20 cellular contexts compared by ENCODE assay signal in the genomic region with DNA sequence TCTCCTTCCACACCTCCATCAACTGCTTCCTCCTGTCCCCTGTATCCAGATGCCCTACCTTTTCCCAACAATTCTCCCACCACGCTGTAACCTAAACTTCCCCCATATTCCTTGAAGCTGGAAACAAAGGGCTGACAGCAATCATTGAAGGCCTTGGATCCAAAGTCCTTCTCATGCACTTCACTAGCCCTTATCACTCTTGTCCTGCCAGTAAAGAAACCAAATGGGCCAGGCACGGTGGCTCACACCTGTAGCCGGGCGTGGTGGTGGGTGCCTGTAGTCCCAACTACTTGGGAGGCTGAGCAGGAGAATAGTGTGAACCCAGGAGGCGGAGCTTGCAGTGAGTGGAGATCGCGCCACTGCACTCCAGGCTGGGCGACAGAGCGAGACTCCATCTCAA. TPM values are rescaled to one million over a fixed set of nuclear protein-coding genes. Genes with fewer than 3 reads are reported as not detected.
A peak's percentile ranks its signal among the peaks of the same experiment; 100 is the strongest.
DNase-seq lines count a peak whose midpoint lies in the region; ATAC-seq, FAIRE-seq and TF ChIP-seq lines count a peak whose summit lies in the region.
"Had no signal": no experiment of that assay in that cellular context is flagged by ENCODE, and none has a peak within 500 bp of the region (broad histone marks: within the 10 kb centered on the region; RNA-seq: fewer than 3 reads in every experiment).

No MANE protein-coding gene starts in this region.

- H3K9me3 Mint-ChIP-seq in osteocyte (ENCODE audit: unreplicated experiment): no peaks in the 10 kb centered on the region

- H3K4ac ChIP-seq in H1 (replicated peaks; ENCODE audit: insufficient read length, low read depth, low read length): no peak overlapping the region

- no peak overlapping the region for H3K18ac ChIP-seq in H1 (ENCODE audit: extremely low read depth, low read length)

- DNase-seq in H1 (ENCODE audit: low read depth in 1 of 2, low spot score in 2 of 2) (no peak), left lobe of liver (ENCODE audit: low spot score) (peak; percentile 24), osteocyte (ENCODE audit: extremely low spot score, unreplicated experiment) (peak; percentile 59), GM12891 (ENCODE audit: insufficient read length, low spot score) (no peak)
- no peak for DNase-seq in NK-92 treated with Interleukin-12 subunit alpha and Interleukin-12 subunit beta, amount 100 ng/mL, for 24 hours (lab: John Stamatoyannopoulos, UW)
- DNase-seq: AML-193; Caco-2; Calu3; CD4-positive, alpha-beta T cell; DMS79 treated with DMSO at 0.1 percent for 48 hours; GF-D8 had no signal

- 0 out of 2 replicates have a peak overlapping the region, but pooled peaks have one; percentile 81 for H2BK15ac ChIP-seq in H1 (ENCODE audit: low read length)

- H3K14ac ChIP-seq in H1 (ENCODE audit: insufficient read length): no peak overlapping the region

- H2AFZ ChIP-seq in H1 (ENCODE audit: low read length): no peak overlapping the region

- H2AK5ac ChIP-seq in H1 (ENCODE audit: low read depth, low read length): no peak overlapping the region

- no peak overlapping the region for H3K56ac ChIP-seq in H1 (replicated peaks; ENCODE audit: insufficient read length, low read depth, low read length)

- CTCF ChIA-PET in H1 (lab: Charles Lee; ENCODE audit: partially characterized antibody): no interaction called here

- H3K23me2 ChIP-seq in H1 (ENCODE audit: low read depth, low read length): no peaks in the 10 kb centered on the region

- H3K27me3 Mint-ChIP-seq in osteocyte (ENCODE audit: unreplicated experiment): peaks cover 10% of the 10 kb centered on the region

- no peak overlapping the region for H2BK20ac ChIP-seq in H1 (ENCODE audit: low read length)

- H3K36me3 ChIP-seq in H1 (ENCODE audit: control insufficient read depth in 2 of 4, insufficient read depth in 4 of 4, low read length in 3 of 4): no peaks in the 10 kb centered on the region
- H3K36me3 ChIP-seq: BLaER1 treated with 17β-estradiol and CSF1 and Interleukin-3, amounts not matched to agents 10 nM and 100 nM had no signal

- H3K4me1 Mint-ChIP-seq in osteocyte (ENCODE audit: unreplicated experiment): no peaks in the 10 kb centered on the region
- H3K4me1 Mint-ChIP-seq: B cell had no signal

- H3K9ac ChIP-seq in H1 (replicated peaks in 1 of 4; ENCODE audit: extremely low read depth in 1 of 4, low read depth in 3 of 4, low read length in 3 of 4): no peak overlapping the region
- H3K9ac ChIP-seq: BLaER1 treated with 17β-estradiol and CSF1 and Interleukin-3, amounts not matched to agents 10 nM and 100 nM had no signal

- H3K27me3 ChIP-seq in H1 (replicated peaks in 1 of 4; ENCODE audit: control insufficient read depth in 3 of 4, extremely low read depth in 1 of 4, insufficient read depth in 3 of 4, low read length in 3 of 4): no peaks in the 10 kb centered on the region; a peak in 1 of 7 replicates
- H3K27me3 ChIP-seq: BLaER1 treated with 17β-estradiol and CSF1 and Interleukin-3, amounts not matched to agents 10 nM and 100 nM had no signal

- no peaks in the 10 kb centered on the region for H3K4me1 ChIP-seq in H1 (replicated peaks in 1 of 4; ENCODE audit: control insufficient read depth in 3 of 4, insufficient read depth in 4 of 4, low read length in 3 of 4)
- H3K4me1 ChIP-seq: A549; BLaER1 treated with 17β-estradiol and CSF1 and Interleukin-3, amounts not matched to agents 10 nM and 100 nM; Caco-2 had no signal

- FAIRE-seq in H1 (lab: Jason Lieb, UNC) (no peak), GM12891 (lab: Jason Lieb, UNC) (no peak)
- FAIRE-seq: A549, G401.6, GM12892, GM18507 had no signal

- H2BK12ac ChIP-seq in H1 (ENCODE audit: low read depth, low read length): no peak overlapping the region

- H3K79me1 ChIP-seq in H1 (ENCODE audit: low read depth, low read length): no peaks in the 10 kb centered on the region

- ATAC-seq in left lobe of liver: no peak
- ATAC-seq: A549; CD8-positive, alpha-beta T cell had no signal

- H3K4me3 ChIP-seq in H1 (ENCODE audit: extremely low read depth in 1 of 4, insufficient read depth in 2 of 4, low read depth in 3 of 4, low read length in 4 of 4): no peak overlapping the region
- H3K4me3 ChIP-seq: A549; BLaER1 treated with 17β-estradiol and CSF1 and Interleukin-3, amounts not matched to agents 10 nM and 100 nM had no signal

- TF ChIP-seq EP300 in H1 (IDR thresholded peaks at IDR 0.05; ENCODE audit: borderline replicate concordance in 1 of 2, low read depth in 2 of 2, low read length in 2 of 2): no peak

- H2BK120ac ChIP-seq in H1 (replicated peaks; ENCODE audit: low read depth, low read length): no peak overlapping the region

- no peak overlapping the region for H4K8ac ChIP-seq in H1 (ENCODE audit: extremely low read depth, insufficient read depth, low read length)

- no peaks in the 10 kb centered on the region for H3K79me2 ChIP-seq in H1 (ENCODE audit: control insufficient read depth in 1 of 2, insufficient read depth in 2 of 2, low read length in 2 of 2)

- TF ChIP-seq RAD21 in H1 (IDR thresholded peaks at IDR 0.05 in 1 of 2, conservative IDR thresholded peaks at IDR 0.05 in 1 of 2; ENCODE audit: low read depth in 2 of 2, low read length in 2 of 2): no peak

- H3K27ac Mint-ChIP-seq in osteocyte (ENCODE audit: unreplicated experiment): no peak overlapping the region
- H3K27ac Mint-ChIP-seq: B cell; CD4-positive, alpha-beta T cell; CD8-positive, alpha-beta T cell had no signal

- no peak overlapping the region for H3K4me3 Mint-ChIP-seq in osteocyte (ENCODE audit: unreplicated experiment)
- H3K4me3 Mint-ChIP-seq: B cell; CD4-positive, alpha-beta T cell; CD8-positive, alpha-beta T cell had no signal

- WGBS in H1 (ENCODE audit: extremely low coverage in 1 of 2, insufficient coverage in 1 of 2, insufficient read length in 1 of 2, insufficient replicate concordance in 2 of 2, low coverage in 1 of 2, low lambda C conversion rate in 2 of 2, missing lambda C conversion rate in 1 of 2), 2 experiments: 94% methylated on average over 9 of the region's 9 CpGs; no CpG with 5 or more reads in 1 of the 2 experiments

- TF ChIP-seq CTCF in H1 (IDR thresholded peaks at IDR 0.05; ENCODE audit: control extremely low read depth in 1 of 3, insufficient read depth in 1 of 3, low read depth in 1 of 3, low read length in 3 of 3): no peak
- no peak for TF ChIP-seq CTCF in osteocyte (IDR thresholded peaks at IDR 0.05)

- no peak overlapping the region for H4K91ac ChIP-seq in H1 (replicated peaks; ENCODE audit: insufficient read length, low read length)

- H3K36me3 Mint-ChIP-seq in osteocyte (ENCODE audit: unreplicated experiment): no peaks in the 10 kb centered on the region
- H3K36me3 Mint-ChIP-seq: CD8-positive, alpha-beta T cell had no signal

- H2BK5ac ChIP-seq in H1 (ENCODE audit: low read depth, low read length): no peak overlapping the region

- H3K9me3 ChIP-seq in H1 (ENCODE audit: insufficient read depth in 2 of 2, low read depth in 1 of 2, low read length in 1 of 2): no peaks in the 10 kb centered on the region
- H3K9me3 ChIP-seq: A549, Caco-2 had no signal

- no peak overlapping the region for H3K27ac ChIP-seq in H1 (ENCODE audit: low read depth, low read length)
- H3K27ac ChIP-seq: 22Rv1; A549; BLaER1 treated with 17β-estradiol and CSF1 and Interleukin-3, amounts not matched to agents 10 nM and 100 nM; C4-2B had no signal

- POLR2A ChIA-PET in H1 (lab: Charles Lee; ENCODE audit: partially characterized antibody): no interaction called here

- no peak overlapping the region for H3K23ac ChIP-seq in H1 (ENCODE audit: insufficient read length)

- TF ChIP-seq POLR2A in H1 (IDR thresholded peaks at IDR 0.05; ENCODE audit: control extremely low read depth in 1 of 2, low read depth in 2 of 2, low read length in 2 of 2) (no peak), GM12891 (IDR thresholded peaks at IDR 0.05; ENCODE audit: low read depth, low read length) (no peak)

- no peak overlapping the region for H3K4me2 ChIP-seq in H1 (ENCODE audit: insufficient read depth in 1 of 2, low read depth in 2 of 2, low read length in 2 of 2)
- H3K4me2 ChIP-seq: A549; BLaER1 treated with 17β-estradiol and CSF1 and Interleukin-3, amounts not matched to agents 10 nM and 100 nM had no signal

- no peak overlapping the region for H4K5ac ChIP-seq in H1 (ENCODE audit: insufficient read length, low read depth, low read length)

- no peaks in the 10 kb centered on the region for H4K20me1 ChIP-seq in H1 (replicated peaks in 1 of 2; ENCODE audit: control insufficient read depth in 1 of 2, insufficient read depth in 2 of 2, low read length in 2 of 2)
- H4K20me1 ChIP-seq: BLaER1 treated with 17β-estradiol and CSF1 and Interleukin-3, amounts not matched to agents 10 nM and 100 nM had no signal

TF ChIP-seq in H1, 55 proteins besides CTCF, POLR2A, EP300 and RAD21 (continues in another document):
- TF ChIP-seq TAF7 (optimal IDR thresholded peaks at IDR 0.05; ENCODE audit: borderline replicate concordance, low read depth, low read length) (no peak), HDAC6 (IDR thresholded peaks at IDR 0.05; ENCODE audit: low read depth, low read length) (no peak), KDM4A (IDR thresholded peaks at IDR 0.05; ENCODE audit: low read depth, low read length, severe bottlenecking) (no peak), JUND (IDR thresholded peaks at IDR 0.05; ENCODE audit: low read length) (no peak), HDAC2 (IDR thresholded peaks at IDR 0.05; ENCODE audit: borderline replicate concordance in 1 of 2, low read depth in 2 of 2, low read length in 2 of 2) (no peak), CHD2 (IDR thresholded peaks at IDR 0.05; ENCODE audit: low read length) (no peak)

TF ChIP-seq in GM12891, 5 proteins besides CTCF, POLR2A, EP300 and RAD21:
- TF ChIP-seq POU2F2 (IDR thresholded peaks at IDR 0.05; ENCODE audit: low read depth, low read length) (no peak), SPI1 (IDR thresholded peaks at IDR 0.05; ENCODE audit: low read depth, low read length) (no peak), POLR2AphosphoS5 (IDR thresholded peaks at IDR 0.05; ENCODE audit: low read depth, low read length) (no peak), TAF1 (IDR thresholded peaks at IDR 0.05; ENCODE audit: low read depth, low read length) (no peak), PAX5 (IDR thresholded peaks at IDR 0.05; ENCODE audit: insufficient read depth, low read length, severe bottlenecking) (no peak)
TF ChIP-seq in GM12891: peak in this region for 0.

RNA-seq across cellular contexts. Expression of a gene that starts 11.9 kb away (rescaled TPM):
- 61.1 and 61.6 TPM in 2 replicates for total RNA-seq in H1 (2021; fragmentation: NEBNext Ultra II Directional; extraction: Animal tissue kit (Norgen Biotek cat#: 25700))
- 25.1 and 28.5 TPM in 2 replicates for polyA plus RNA-seq in H1 (2011; rRNA removed)
- polyA plus RNA-seq in H1 (2011; cell fraction: cytosol; rRNA removed): 23.0 TPM
- polyA plus RNA-seq in H1 (2011; cell fraction: nucleus; rRNA removed): 28.0 TPM
- 29.6 to 36.5 TPM (median 31.7 TPM) in 4 replicates for polyA plus RNA-seq in H1 (2012, experiment 1 of 2)
- 5.6 TPM for polyA plus RNA-seq in H1 (2012, experiment 2 of 2)
- 25.7 TPM for polyA plus RNA-seq in H1 (2013, experiment 1 of 2)
- 26.9 TPM for polyA plus RNA-seq in H1 (2013, experiment 2 of 2)
- 63.8 and 67.0 TPM in 2 replicates for polyA minus RNA-seq in H1 (2011; rRNA and poly(A)+ RNA removed)
- 36.8 TPM for polyA minus RNA-seq in H1 (2011; cell fraction: cytosol; rRNA and poly(A)+ RNA removed)
- polyA minus RNA-seq in H1 (2011; cell fraction: nucleus; rRNA and poly(A)+ RNA removed): 34.9 TPM
- total RNA-seq in left lobe of liver: 5.4 TPM
- total RNA-seq in osteocyte: 18.6 and 19.2 TPM in 2 replicates
- 9.4 TPM for polyA plus RNA-seq in GM12891 (2012; ENCODE audit: low read depth, missing spikeins)

Comparison
In these comparisons a context has a peak if more than half of its experiments do, and no peak if none do; other contexts are left out.
1. DNase-seq: peak in left lobe of liver (single experiment) and osteocyte (single experiment); none in H1 (0 of 2), GM12891 (single experiment) and NK-92 treated with Interleukin-12 subunit alpha and Interleukin-12 subunit beta, amount 100 ng/mL, for 24 hours (single experiment).